ENCODE assay signal across 7 cellular contexts in genomic region chr3:57227930-57228733, GRCh38. TPM values are rescaled to one million over a fixed set of nuclear protein-coding genes. Genes with fewer than 3 reads are reported as not detected.
DNase-seq lines count a peak whose midpoint lies in the region; ATAC-seq and TF ChIP-seq lines count a peak whose summit lies in the region.

No MANE protein-coding gene starts in this region.

- TF ChIP-seq POLR2A in right lobe of liver (IDR thresholded peaks at IDR 0.05), result no peak

- no peaks in the 10 kb centered on the region for H3K36me3 ChIP-seq in ectodermal cell (ENCODE audit: control insufficient read depth, insufficient read depth, low read length)
- H3K36me3 ChIP-seq in right lobe of liver, result no peaks in the 10 kb centered on the region

- peak overlapping the region; percentile 52 for H3K27ac Mint-ChIP-seq in activated CD4-positive, alpha-beta memory T cell treated with anti-CD3 and anti-CD28 coated beads, Interleukin-2, amount 10 ng/mL, durations not matched to agents 7 days and 5 days

- H3K4me3 Mint-ChIP-seq in activated CD4-positive, alpha-beta memory T cell treated with anti-CD3 and anti-CD28 coated beads, Interleukin-2, amount 10 ng/mL, durations not matched to agents 7 days and 5 days, result peak overlapping the region; percentile 77

- no peaks in the 10 kb centered on the region for H3K9me3 Mint-ChIP-seq in activated CD4-positive, alpha-beta memory T cell treated with anti-CD3 and anti-CD28 coated beads, Interleukin-2, amount 10 ng/mL, durations not matched to agents 7 days and 5 days

- intact Hi-C loops in right lobe of liver (cut with DNase I), result no loop called here

- ATAC-seq in right lobe of liver, result peak; percentile 64 to 77 (median 75)

- H3K27ac ChIP-seq in ectodermal cell (ENCODE audit: insufficient read depth, low read depth, low read length, poor library complexity, severe bottlenecking) (no peak overlapping the region), right lobe of liver (peak overlapping the region; percentile 57 to 86 (median 84))

- peaks cover 21% of the 10 kb centered on the region for H3K27me3 ChIP-seq in ectodermal cell (ENCODE audit: control insufficient read depth, insufficient read depth, low read length, poor library complexity, severe bottlenecking)
- H3K27me3 ChIP-seq in right lobe of liver, result no peaks in the 10 kb centered on the region

- POLR2A ChIA-PET in HEK293T (lab: Yijun Ruan, JAX), result interaction anchor here (1.0 to 1.7 kb wide), 7 partner anchors 10 to 328 kb away, joined by 3 to 4 read pairs (median 4); partner anchors contain the start of gene PDE12
- POLR2A ChIA-PET in activated CD4-positive, alpha-beta memory T cell treated with anti-CD3 and anti-CD28 coated beads, Interleukin-2, amount 10 ng/mL, durations not matched to agents 7 days and 5 days (lab: Charles Lee), result interaction anchor here (0.7 to 2.0 kb wide), 12 partner anchors 8 to 546 kb away, joined by 3 to 9 read pairs (median 5); partner anchors contain the start of genes DENND6A, PDE12, SLMAP and TASOR

- H3K27me3 Mint-ChIP-seq in activated CD4-positive, alpha-beta memory T cell treated with anti-CD3 and anti-CD28 coated beads, Interleukin-2, amount 10 ng/mL, durations not matched to agents 7 days and 5 days, result no peaks in the 10 kb centered on the region

- in situ Hi-C loops in GM13977 (cut with MboI; ENCODE audit: low pct_unique_long_range_greater_than_20kb, low sequenced_read_pairs, unreplicated experiment), result no loop called here

- peak overlapping the region; percentile 69 for H3K4me3 ChIP-seq in ectodermal cell (ENCODE audit: insufficient read depth, low read depth, low read length)
- peak overlapping the region; percentile 54 to 86 (median 71) for H3K4me3 ChIP-seq in right lobe of liver

- CTCF ChIA-PET in HEK293T (lab: Yijun Ruan, JAX), result interaction anchor here (0.9 kb wide), 1 partner anchor 46 kb away, joined by 3 read pairs; no protein-coding TSS in a partner anchor
- CTCF ChIA-PET in activated CD4-positive, alpha-beta memory T cell treated with anti-CD3 and anti-CD28 coated beads, Interleukin-2, amount 10 ng/mL, durations not matched to agents 7 days and 5 days (lab: Charles Lee), result interaction anchor here (0.5 to 1.8 kb wide), 5 partner anchors 32 to 528 kb away, joined by 3 to 7 read pairs (median 3); partner anchors contain the start of gene SLMAP

- TF ChIP-seq CTCF in GM13977 (IDR thresholded peaks at IDR 0.05; ENCODE audit: extremely low read depth, insufficient read depth, missing control alignments) (no peak), right lobe of liver (IDR thresholded peaks at IDR 0.05) (no peak)

- H3K4me1 Mint-ChIP-seq in activated CD4-positive, alpha-beta memory T cell treated with anti-CD3 and anti-CD28 coated beads, Interleukin-2, amount 10 ng/mL, durations not matched to agents 7 days and 5 days, result peaks cover 35% of the 10 kb centered on the region

- peaks cover 6% of the 10 kb centered on the region for H3K36me3 Mint-ChIP-seq in activated CD4-positive, alpha-beta memory T cell treated with anti-CD3 and anti-CD28 coated beads, Interleukin-2, amount 10 ng/mL, durations not matched to agents 7 days and 5 days (ENCODE audit: low read depth)

- WGBS in ectodermal cell, 2 experiments, result 0% methylated on average over 70 of the region's 70 CpGs
- WGBS in right lobe of liver (ENCODE audit: insufficient coverage, low coverage, low lambda C conversion rate, missing lambda C conversion rate), result 0% methylated on average over 41 of the region's 70 CpGs

- DNase-seq in GM13977 (ENCODE audit: low spot score), result peak; percentile 54
- peak; percentile 55 for DNase-seq in HEK293T (ENCODE audit: extremely low spot score)
- DNase-seq in NCI-H1105 (lab: John Stamatoyannopoulos, UW), result peak; percentile 2
- peak; percentile 48 for DNase-seq in activated CD4-positive, alpha-beta memory T cell treated with anti-CD3 and anti-CD28 coated beads, Interleukin-2, amount 10 ng/mL, durations not matched to agents 7 days and 5 days
- DNase-seq in right lobe of liver, result peak; percentile 62 to 75 (median 62)
- DNase-seq in stimulated activated CD4-positive, alpha-beta T cell treated with anti-CD3 and anti-CD28 coated beads, Interleukin-4, amount 100 ng/mL, for 4 hours, result peak; percentile 21 to 32

- no peaks in the 10 kb centered on the region for H3K9me3 ChIP-seq in ectodermal cell (ENCODE audit: control insufficient read depth, low read length)
- no peaks in the 10 kb centered on the region for H3K9me3 ChIP-seq in right lobe of liver

- H3K4me1 ChIP-seq in ectodermal cell (ENCODE audit: control insufficient read depth, insufficient read depth, low read length), result no peaks in the 10 kb centered on the region
- H3K4me1 ChIP-seq in right lobe of liver, result peaks cover 0 to 14% (median 5%) of the 10 kb centered on the region in 4 donors

TF ChIP-seq in HEK293T, 16 proteins besides CTCF, POLR2A, EP300 and RAD21:
- TF ChIP-seq LEF1 (IDR thresholded peaks at IDR 0.05; ENCODE audit: borderline replicate concordance) (peak; percentile 86; the same call in 1 of the 2 replicates), CTBP1 (IDR thresholded peaks at IDR 0.05; ENCODE audit: borderline replicate concordance) (no peak), PKNOX1 (IDR thresholded peaks at IDR 0.05) (peak; percentile 52), FOXM1 (IDR thresholded peaks at IDR 0.05; ENCODE audit: borderline replicate concordance) (peak; percentile 38; the same call in 1 of the 2 replicates), ARNT (IDR thresholded peaks at IDR 0.05) (no peak)

RNA-seq across cellular contexts. Expression of gene APPL1, which starts 0.6 kb away (rescaled TPM):
- 10 to 100 TPM; 32.5 to 33.2 TPM for total RNA-seq in activated CD4-positive, alpha-beta memory T cell treated with anti-CD3 and anti-CD28 coated beads, Interleukin-2, amount 10 ng/mL, durations not matched to agents 7 days and 5 days
- 13.3 TPM for polyA plus RNA-seq in ectodermal cell (2013, experiment 1 of 4)
- 17.3 TPM for polyA plus RNA-seq in ectodermal cell (2013, experiment 2 of 4)
- polyA plus RNA-seq in ectodermal cell (2013, experiment 3 of 4), result 12.9 TPM
- polyA plus RNA-seq in ectodermal cell (2013, experiment 4 of 4), result 13.1 TPM
- total RNA-seq in right lobe of liver, result 10 to 100 TPM; 12.6 to 21.6 (median 16.6) TPM

RNA-seq across cellular contexts. Expression of gene HESX1, which starts 28.4 kb away (rescaled TPM):
- total RNA-seq in activated CD4-positive, alpha-beta memory T cell treated with anti-CD3 and anti-CD28 coated beads, Interleukin-2, amount 10 ng/mL, durations not matched to agents 7 days and 5 days, result under 1 TPM; 0.23 to 0.98 TPM
- polyA plus RNA-seq in ectodermal cell (2013, experiment 1 of 4), result 4.3 TPM
- polyA plus RNA-seq in ectodermal cell (2013, experiment 2 of 4), result 4.2 TPM
- 5.4 TPM for polyA plus RNA-seq in ectodermal cell (2013, experiment 3 of 4)
- polyA plus RNA-seq in ectodermal cell (2013, experiment 4 of 4), result 9.0 TPM
- under 1 TPM in 4 of 6 experiments, not detected in 2; 0.22 to 0.95 (median 0.66) TPM for total RNA-seq in right lobe of liver

Comparison
In these comparisons a context has a peak if more than half of its experiments do, and no peak if none do; other contexts are left out.
1. DNase-seq: peak in every context shown above with its lines; median percentile 62 in right lobe of liver; 55 in HEK293T; 54 in GM13977; 48 in activated CD4-positive, alpha-beta memory T cell treated with anti-CD3 and anti-CD28 coated beads, Interleukin-2, amount 10 ng/mL, durations not matched to agents 7 days and 5 days; 26 in stimulated activated CD4-positive, alpha-beta T cell treated with anti-CD3 and anti-CD28 coated beads, Interleukin-4, amount 100 ng/mL, for 4 hours; 2 in NCI-H1105.